Comparison of ENCODE assay signal across 1 cellular context in genomic region chr11:118908931-118909618, GRCh38.
A peak's percentile ranks its signal among the peaks of the same experiment; 100 is the strongest.
TF ChIP-seq lines count a peak whose summit lies in the region.

No MANE protein-coding gene starts in this region.

TF ChIP-seq in H1, 55 proteins besides CTCF, POLR2A, EP300 and RAD21:
- TF ChIP-seq PHF8 (conservative IDR thresholded peaks at IDR 0.05; ENCODE audit: low read depth, low read length): no peak
- no peak for TF ChIP-seq TAF7 (optimal IDR thresholded peaks at IDR 0.05; ENCODE audit: borderline replicate concordance, low read depth, low read length)
- no peak for TF ChIP-seq RNF2 (IDR thresholded peaks at IDR 0.05; ENCODE audit: borderline replicate concordance, low read depth, low read length, missing control alignments, poor library complexity, severe bottlenecking)
- TF ChIP-seq SIN3A (conservative IDR thresholded peaks at IDR 0.05 in 1 of 2, IDR thresholded peaks at IDR 0.05 in 1 of 2; ENCODE audit: low read depth in 1 of 2, low read length in 2 of 2): peak; percentile 69 to 83; a peak in 3 of 4 replicates
- no peak for TF ChIP-seq BCL11A (IDR thresholded peaks at IDR 0.05; ENCODE audit: low read depth in 2 of 2, low read length in 2 of 2)
- no peak for TF ChIP-seq SP1 (IDR thresholded peaks at IDR 0.05; ENCODE audit: low read depth, low read length)
- no peak for TF ChIP-seq ASH2L (IDR thresholded peaks at IDR 0.05; ENCODE audit: low read length)
- peak; percentile 56; the same call in 1 of the 2 replicates for TF ChIP-seq MAX (IDR thresholded peaks at IDR 0.05)
- 0 out of 2 replicates have a peak, but pooled peaks have one; percentile 24 for TF ChIP-seq TEAD4 (IDR thresholded peaks at IDR 0.05; ENCODE audit: low read depth, low read length)
- TF ChIP-seq SIX5 (IDR thresholded peaks at IDR 0.05; ENCODE audit: low read depth, low read length): no peak
- no peak for TF ChIP-seq FOSL1 (IDR thresholded peaks at IDR 0.05; ENCODE audit: insufficient read depth, low read depth, low read length)
- no peak for TF ChIP-seq BRCA1 (IDR thresholded peaks at IDR 0.05; ENCODE audit: low read depth, low read length)
- no peak for TF ChIP-seq SP2 (IDR thresholded peaks at IDR 0.05; ENCODE audit: low read length)
- no peak for TF ChIP-seq NANOG (IDR thresholded peaks at IDR 0.05; ENCODE audit: insufficient read depth, low read depth, low read length, poor library complexity, severe bottlenecking)
- TF ChIP-seq, protein P1, sequence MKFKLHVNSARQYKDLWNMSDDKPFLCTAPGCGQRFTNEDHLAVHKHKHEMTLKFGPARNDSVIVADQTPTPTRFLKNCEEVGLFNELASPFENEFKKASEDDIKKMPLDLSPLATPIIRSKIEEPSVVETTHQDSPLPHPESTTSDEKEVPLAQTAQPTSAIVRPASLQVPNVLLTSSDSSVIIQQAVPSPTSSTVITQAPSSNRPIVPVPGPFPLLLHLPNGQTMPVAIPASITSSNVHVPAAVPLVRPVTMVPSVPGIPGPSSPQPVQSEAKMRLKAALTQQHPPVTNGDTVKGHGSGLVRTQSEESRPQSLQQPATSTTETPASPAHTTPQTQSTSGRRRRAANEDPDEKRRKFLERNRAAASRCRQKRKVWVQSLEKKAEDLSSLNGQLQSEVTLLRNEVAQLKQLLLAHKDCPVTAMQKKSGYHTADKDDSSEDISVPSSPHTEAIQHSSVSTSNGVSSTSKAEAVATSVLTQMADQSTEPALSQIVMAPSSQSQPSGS (IDR thresholded peaks at IDR 0.05; ENCODE audit: low read length): no peak
- TF ChIP-seq, protein P2, sequence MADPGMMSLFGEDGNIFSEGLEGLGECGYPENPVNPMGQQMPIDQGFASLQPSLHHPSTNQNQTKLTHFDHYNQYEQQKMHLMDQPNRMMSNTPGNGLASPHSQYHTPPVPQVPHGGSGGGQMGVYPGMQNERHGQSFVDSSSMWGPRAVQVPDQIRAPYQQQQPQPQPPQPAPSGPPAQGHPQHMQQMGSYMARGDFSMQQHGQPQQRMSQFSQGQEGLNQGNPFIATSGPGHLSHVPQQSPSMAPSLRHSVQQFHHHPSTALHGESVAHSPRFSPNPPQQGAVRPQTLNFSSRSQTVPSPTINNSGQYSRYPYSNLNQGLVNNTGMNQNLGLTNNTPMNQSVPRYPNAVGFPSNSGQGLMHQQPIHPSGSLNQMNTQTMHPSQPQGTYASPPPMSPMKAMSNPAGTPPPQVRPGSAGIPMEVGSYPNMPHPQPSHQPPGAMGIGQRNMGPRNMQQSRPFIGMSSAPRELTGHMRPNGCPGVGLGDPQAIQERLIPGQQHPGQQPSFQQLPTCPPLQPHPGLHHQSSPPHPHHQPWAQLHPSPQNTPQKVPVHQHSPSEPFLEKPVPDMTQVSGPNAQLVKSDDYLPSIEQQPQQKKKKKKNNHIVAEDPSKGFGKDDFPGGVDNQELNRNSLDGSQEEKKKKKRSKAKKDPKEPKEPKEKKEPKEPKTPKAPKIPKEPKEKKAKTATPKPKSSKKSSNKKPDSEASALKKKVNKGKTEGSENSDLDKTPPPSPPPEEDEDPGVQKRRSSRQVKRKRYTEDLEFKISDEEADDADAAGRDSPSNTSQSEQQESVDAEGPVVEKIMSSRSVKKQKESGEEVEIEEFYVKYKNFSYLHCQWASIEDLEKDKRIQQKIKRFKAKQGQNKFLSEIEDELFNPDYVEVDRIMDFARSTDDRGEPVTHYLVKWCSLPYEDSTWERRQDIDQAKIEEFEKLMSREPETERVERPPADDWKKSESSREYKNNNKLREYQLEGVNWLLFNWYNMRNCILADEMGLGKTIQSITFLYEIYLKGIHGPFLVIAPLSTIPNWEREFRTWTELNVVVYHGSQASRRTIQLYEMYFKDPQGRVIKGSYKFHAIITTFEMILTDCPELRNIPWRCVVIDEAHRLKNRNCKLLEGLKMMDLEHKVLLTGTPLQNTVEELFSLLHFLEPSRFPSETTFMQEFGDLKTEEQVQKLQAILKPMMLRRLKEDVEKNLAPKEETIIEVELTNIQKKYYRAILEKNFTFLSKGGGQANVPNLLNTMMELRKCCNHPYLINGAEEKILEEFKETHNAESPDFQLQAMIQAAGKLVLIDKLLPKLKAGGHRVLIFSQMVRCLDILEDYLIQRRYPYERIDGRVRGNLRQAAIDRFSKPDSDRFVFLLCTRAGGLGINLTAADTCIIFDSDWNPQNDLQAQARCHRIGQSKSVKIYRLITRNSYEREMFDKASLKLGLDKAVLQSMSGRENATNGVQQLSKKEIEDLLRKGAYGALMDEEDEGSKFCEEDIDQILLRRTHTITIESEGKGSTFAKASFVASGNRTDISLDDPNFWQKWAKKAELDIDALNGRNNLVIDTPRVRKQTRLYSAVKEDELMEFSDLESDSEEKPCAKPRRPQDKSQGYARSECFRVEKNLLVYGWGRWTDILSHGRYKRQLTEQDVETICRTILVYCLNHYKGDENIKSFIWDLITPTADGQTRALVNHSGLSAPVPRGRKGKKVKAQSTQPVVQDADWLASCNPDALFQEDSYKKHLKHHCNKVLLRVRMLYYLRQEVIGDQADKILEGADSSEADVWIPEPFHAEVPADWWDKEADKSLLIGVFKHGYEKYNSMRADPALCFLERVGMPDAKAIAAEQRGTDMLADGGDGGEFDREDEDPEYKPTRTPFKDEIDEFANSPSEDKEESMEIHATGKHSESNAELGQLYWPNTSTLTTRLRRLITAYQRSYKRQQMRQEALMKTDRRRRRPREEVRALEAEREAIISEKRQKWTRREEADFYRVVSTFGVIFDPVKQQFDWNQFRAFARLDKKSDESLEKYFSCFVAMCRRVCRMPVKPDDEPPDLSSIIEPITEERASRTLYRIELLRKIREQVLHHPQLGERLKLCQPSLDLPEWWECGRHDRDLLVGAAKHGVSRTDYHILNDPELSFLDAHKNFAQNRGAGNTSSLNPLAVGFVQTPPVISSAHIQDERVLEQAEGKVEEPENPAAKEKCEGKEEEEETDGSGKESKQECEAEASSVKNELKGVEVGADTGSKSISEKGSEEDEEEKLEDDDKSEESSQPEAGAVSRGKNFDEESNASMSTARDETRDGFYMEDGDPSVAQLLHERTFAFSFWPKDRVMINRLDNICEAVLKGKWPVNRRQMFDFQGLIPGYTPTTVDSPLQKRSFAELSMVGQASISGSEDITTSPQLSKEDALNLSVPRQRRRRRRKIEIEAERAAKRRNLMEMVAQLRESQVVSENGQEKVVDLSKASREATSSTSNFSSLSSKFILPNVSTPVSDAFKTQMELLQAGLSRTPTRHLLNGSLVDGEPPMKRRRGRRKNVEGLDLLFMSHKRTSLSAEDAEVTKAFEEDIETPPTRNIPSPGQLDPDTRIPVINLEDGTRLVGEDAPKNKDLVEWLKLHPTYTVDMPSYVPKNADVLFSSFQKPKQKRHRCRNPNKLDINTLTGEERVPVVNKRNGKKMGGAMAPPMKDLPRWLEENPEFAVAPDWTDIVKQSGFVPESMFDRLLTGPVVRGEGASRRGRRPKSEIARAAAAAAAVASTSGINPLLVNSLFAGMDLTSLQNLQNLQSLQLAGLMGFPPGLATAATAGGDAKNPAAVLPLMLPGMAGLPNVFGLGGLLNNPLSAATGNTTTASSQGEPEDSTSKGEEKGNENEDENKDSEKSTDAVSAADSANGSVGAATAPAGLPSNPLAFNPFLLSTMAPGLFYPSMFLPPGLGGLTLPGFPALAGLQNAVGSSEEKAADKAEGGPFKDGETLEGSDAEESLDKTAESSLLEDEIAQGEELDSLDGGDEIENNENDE (IDR thresholded peaks at IDR 0.05; ENCODE audit: insufficient replicate concordance, low read length): no peak
- TF ChIP-seq EGR1 (IDR thresholded peaks at IDR 0.05; ENCODE audit: borderline replicate concordance, low read depth, low read length): no peak
- peak; percentile 44 for TF ChIP-seq CTBP2 (IDR thresholded peaks at IDR 0.05; ENCODE audit: borderline replicate concordance, insufficient read depth, insufficient read length, low read length)
- TF ChIP-seq KDM5A (IDR thresholded peaks at IDR 0.05; ENCODE audit: low read length): no peak
- no peak for TF ChIP-seq RFX5 (IDR thresholded peaks at IDR 0.05; ENCODE audit: borderline replicate concordance, low read depth, low read length)
- TF ChIP-seq CHD1 (IDR thresholded peaks at IDR 0.05; ENCODE audit: low read depth, low read length): no peak
- TF ChIP-seq POLR2AphosphoS5 (IDR thresholded peaks at IDR 0.05; ENCODE audit: low read depth, low read length): 0 out of 2 replicates have a peak, but pooled peaks have one; percentile 12
- no peak for TF ChIP-seq CBX5 (IDR thresholded peaks at IDR 0.05; ENCODE audit: low read depth, low read length)
- TF ChIP-seq MAFK (IDR thresholded peaks at IDR 0.05; ENCODE audit: low read depth, low read length): no peak
- no peak for TF ChIP-seq CBX8 (IDR thresholded peaks at IDR 0.05; ENCODE audit: borderline replicate concordance, low read depth, low read length)
- no peak for TF ChIP-seq SP4 (IDR thresholded peaks at IDR 0.05; ENCODE audit: low read length)
- TF ChIP-seq KDM1A (IDR thresholded peaks at IDR 0.05; ENCODE audit: borderline replicate concordance, low read length): no peak
- no peak for TF ChIP-seq HDAC6 (IDR thresholded peaks at IDR 0.05; ENCODE audit: low read depth, low read length)
- no peak for TF ChIP-seq ZNF274 (IDR thresholded peaks at IDR 0.05; ENCODE audit: borderline replicate concordance, extremely low read depth, low read length)
- TF ChIP-seq, protein P3, sequence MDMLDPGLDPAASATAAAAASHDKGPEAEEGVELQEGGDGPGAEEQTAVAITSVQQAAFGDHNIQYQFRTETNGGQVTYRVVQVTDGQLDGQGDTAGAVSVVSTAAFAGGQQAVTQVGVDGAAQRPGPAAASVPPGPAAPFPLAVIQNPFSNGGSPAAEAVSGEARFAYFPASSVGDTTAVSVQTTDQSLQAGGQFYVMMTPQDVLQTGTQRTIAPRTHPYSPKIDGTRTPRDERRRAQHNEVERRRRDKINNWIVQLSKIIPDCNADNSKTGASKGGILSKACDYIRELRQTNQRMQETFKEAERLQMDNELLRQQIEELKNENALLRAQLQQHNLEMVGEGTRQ (IDR thresholded peaks at IDR 0.05; ENCODE audit: low read length): no peak
- no peak for TF ChIP-seq KDM4A (IDR thresholded peaks at IDR 0.05; ENCODE audit: low read depth, low read length, severe bottlenecking)
- no peak for TF ChIP-seq EZH2 (IDR thresholded peaks at IDR 0.05; ENCODE audit: low read depth, low read length, severe bottlenecking)
- peak; percentile 56 for TF ChIP-seq SAP30 (IDR thresholded peaks at IDR 0.05; ENCODE audit: insufficient read depth, insufficient replicate concordance, low read length)
- TF ChIP-seq E2F6 (IDR thresholded peaks at IDR 0.05): no peak
